Comparison of ENCODE assay signal across 13 cellular contexts in the genomic region with DNA sequence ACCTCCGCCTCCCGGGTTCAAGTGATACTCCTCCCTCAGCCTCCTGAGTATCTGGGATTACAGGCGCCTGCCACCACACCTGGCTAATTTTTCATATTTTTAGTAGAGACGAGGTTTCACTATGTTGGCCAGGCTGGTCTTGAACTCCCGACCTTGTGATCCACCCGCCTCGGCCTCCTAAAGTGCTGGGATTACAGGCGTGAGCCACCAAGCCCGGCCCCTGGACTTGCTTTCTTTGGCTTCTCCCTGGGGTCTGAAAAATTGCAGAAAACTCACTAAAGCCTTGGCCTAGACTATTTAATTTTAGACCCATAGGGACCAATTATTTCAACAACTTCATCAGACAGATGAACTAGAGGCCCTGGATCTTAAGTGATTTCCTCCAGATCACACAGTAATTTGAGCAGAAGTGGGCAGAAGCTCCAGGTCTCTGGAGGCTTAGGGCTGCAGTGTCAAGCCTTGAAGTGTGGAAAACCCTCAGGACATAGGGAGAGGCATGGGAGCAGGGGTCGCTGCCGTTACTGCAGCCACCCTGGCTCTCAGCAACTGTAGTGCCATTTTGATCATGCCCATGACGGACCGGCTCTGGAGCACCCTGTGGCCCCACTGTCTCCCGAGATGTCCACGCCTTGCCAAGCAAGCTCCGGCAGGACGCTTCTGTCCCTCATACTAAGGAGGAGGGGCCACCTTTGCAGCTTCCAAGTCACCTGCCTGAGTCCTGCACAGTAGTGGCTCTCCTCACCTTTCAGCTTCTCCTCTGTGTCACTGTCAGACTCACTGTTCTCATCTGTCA.
"Had no signal": no experiment of that assay in that cellular context is flagged by ENCODE, and none has a peak within 500 bp of the region (broad histone marks: within the 10 kb centered on the region; RNA-seq: fewer than 3 reads in every experiment).

No MANE protein-coding gene starts in this region.

- H3K27ac ChIP-seq: prostate gland, tibial artery, WERI-Rb-1 had no signal

- H3K4me3 ChIP-seq: dorsolateral prefrontal cortex, left lung, prostate gland, right lobe of liver, tibial artery had no signal

- H3K4me1 ChIP-seq: prostate gland had no signal

- ATAC-seq: activated T-helper 17 cell treated with anti-CD3 and anti-CD28 coated beads, Interleukin-2, amount 50 U/mL, for 72 hours had no signal

- H3K9me3 ChIP-seq: left lung, prostate gland, right lobe of liver, tibial artery had no signal

- H3K27me3 ChIP-seq: dorsolateral prefrontal cortex, left lung, right lobe of liver, tibial artery had no signal

- H3K36me3 ChIP-seq: left lung, prostate gland, right lobe of liver, tibial artery had no signal

- DNase-seq: activated CD4-positive, alpha-beta T cell treated with anti-CD3 and anti-CD28 coated beads, Interleukin-2, amount 50 U/mL, for 48 hours; activated naive CD4-positive, alpha-beta T cell treated with anti-CD3 and anti-CD28 coated beads, Interleukin-2, amount 10 ng/mL, durations not matched to agents 7 days and 5 days; kidney; left lung; mesendoderm; occipital lobe; stimulated activated CD4-positive, alpha-beta T cell treated with anti-CD3 and anti-CD28 coated beads, Interleukin-1b, Interleukin-23, amount 100 ng/mL, for 48 hours; WERI-Rb-1 had no signal
